18 cellular contexts compared by ENCODE assay signal in genomic region chr1:66365628-66366027, GRCh38.
DNase-seq lines count a peak whose midpoint lies in the region; ATAC-seq and TF ChIP-seq lines count a peak whose summit lies in the region.
"Had no signal": no experiment of that assay in that cellular context is flagged by ENCODE, and none has a peak within 500 bp of the region (broad histone marks: within the 10 kb centered on the region; RNA-seq: fewer than 3 reads in every experiment).

No MANE protein-coding gene starts in this region.

- no peaks in the 10 kb centered on the region for H3K27me3 Mint-ChIP-seq in activated T-cell treated with anti-CD3 and anti-CD28 coated beads, Interleukin-2, amount 50 U/mL, for 24 hours
- H3K27me3 Mint-ChIP-seq in activated T-helper 1 cell treated with anti-CD3 and anti-CD28 coated beads, Interleukin-12 subunit alpha, Interleukin-12 subunit beta, Interleukin-2, Interleukin-4 antibody, amounts not matched to agents 30 ng/mL and 10 ng/mL and 1 ng/mL, durations not matched to agents 14 hours and 24 hours and 36 hours (ENCODE audit: insufficient read depth): no peaks in the 10 kb centered on the region
- H3K27me3 Mint-ChIP-seq in stimulated activated naive B cell treated with anti-CD40 and anti-IgM and Interleukin-4, amounts not matched to agents 10 μg/mL and 1 μg/mL and 100 μg/mL, for 72 hours: no peaks in the 10 kb centered on the region
- no peaks in the 10 kb centered on the region for H3K27me3 Mint-ChIP-seq in activated naive CD4-positive, alpha-beta T cell treated with anti-CD3 and anti-CD28 coated beads, Interleukin-2, amount 10 ng/mL, durations not matched to agents 7 days and 5 days

- H3K4me1 Mint-ChIP-seq in activated T-cell treated with anti-CD3 and anti-CD28 coated beads, Interleukin-2, amount 50 U/mL, for 24 hours (ENCODE audit: low read depth): peaks cover 80% of the 10 kb centered on the region
- peaks cover 83% of the 10 kb centered on the region for H3K4me1 Mint-ChIP-seq in activated T-helper 1 cell treated with anti-CD3 and anti-CD28 coated beads, Interleukin-12 subunit alpha, Interleukin-12 subunit beta, Interleukin-2, Interleukin-4 antibody, amounts not matched to agents 30 ng/mL and 10 ng/mL and 1 ng/mL, durations not matched to agents 14 hours and 24 hours and 36 hours (ENCODE audit: low read depth)
- peaks cover 50 to 86% of the 10 kb centered on the region in 2 donors for H3K4me1 Mint-ChIP-seq in stimulated activated naive B cell treated with anti-CD40 and anti-IgM and Interleukin-4, amounts not matched to agents 10 μg/mL and 1 μg/mL and 100 μg/mL, for 72 hours
- peaks cover 68% of the 10 kb centered on the region for H3K4me1 Mint-ChIP-seq in activated naive CD4-positive, alpha-beta T cell treated with anti-CD3 and anti-CD28 coated beads, Interleukin-2, amount 10 ng/mL, durations not matched to agents 7 days and 5 days
- H3K4me1 Mint-ChIP-seq: endodermal cell had no signal

- H3K4me3 Mint-ChIP-seq in activated T-cell treated with anti-CD3 and anti-CD28 coated beads, Interleukin-2, amount 50 U/mL, for 24 hours: no peak overlapping the region
- H3K4me3 Mint-ChIP-seq in activated T-helper 1 cell treated with anti-CD3 and anti-CD28 coated beads, Interleukin-12 subunit alpha, Interleukin-12 subunit beta, Interleukin-2, Interleukin-4 antibody, amounts not matched to agents 30 ng/mL and 10 ng/mL and 1 ng/mL, durations not matched to agents 14 hours and 24 hours and 36 hours: no peak overlapping the region
- H3K4me3 Mint-ChIP-seq in stimulated activated naive B cell treated with anti-CD40 and anti-IgM and Interleukin-4, amounts not matched to agents 10 μg/mL and 1 μg/mL and 100 μg/mL, for 72 hours: no peak overlapping the region
- H3K4me3 Mint-ChIP-seq in activated naive CD4-positive, alpha-beta T cell treated with anti-CD3 and anti-CD28 coated beads, Interleukin-2, amount 10 ng/mL, durations not matched to agents 7 days and 5 days: no peak overlapping the region
- H3K4me3 Mint-ChIP-seq: endodermal cell had no signal

- H3K36me3 Mint-ChIP-seq in activated T-cell treated with anti-CD3 and anti-CD28 coated beads, Interleukin-2, amount 50 U/mL, for 24 hours (ENCODE audit: low read depth): peaks cover 96% of the 10 kb centered on the region
- peaks cover 78% of the 10 kb centered on the region for H3K36me3 Mint-ChIP-seq in activated T-helper 1 cell treated with anti-CD3 and anti-CD28 coated beads, Interleukin-12 subunit alpha, Interleukin-12 subunit beta, Interleukin-2, Interleukin-4 antibody, amounts not matched to agents 30 ng/mL and 10 ng/mL and 1 ng/mL, durations not matched to agents 14 hours and 24 hours and 36 hours (ENCODE audit: low read depth)
- H3K36me3 Mint-ChIP-seq in stimulated activated naive B cell treated with anti-CD40 and anti-IgM and Interleukin-4, amounts not matched to agents 10 μg/mL and 1 μg/mL and 100 μg/mL, for 72 hours: peaks cover 34 to 69% of the 10 kb centered on the region in 2 donors
- H3K36me3 Mint-ChIP-seq in activated naive CD4-positive, alpha-beta T cell treated with anti-CD3 and anti-CD28 coated beads, Interleukin-2, amount 10 ng/mL, durations not matched to agents 7 days and 5 days: peaks cover 85% of the 10 kb centered on the region

- peak overlapping the region; percentile 53 for H3K27ac Mint-ChIP-seq in activated T-cell treated with anti-CD3 and anti-CD28 coated beads, Interleukin-2, amount 50 U/mL, for 24 hours
- H3K27ac Mint-ChIP-seq in activated T-helper 1 cell treated with anti-CD3 and anti-CD28 coated beads, Interleukin-12 subunit alpha, Interleukin-12 subunit beta, Interleukin-2, Interleukin-4 antibody, amounts not matched to agents 30 ng/mL and 10 ng/mL and 1 ng/mL, durations not matched to agents 14 hours and 24 hours and 36 hours: peak overlapping the region; percentile 61
- peak overlapping the region; percentile 31 for H3K27ac Mint-ChIP-seq in stimulated activated naive B cell treated with anti-CD40 and anti-IgM and Interleukin-4, amounts not matched to agents 10 μg/mL and 1 μg/mL and 100 μg/mL, for 72 hours
- no peak overlapping the region for H3K27ac Mint-ChIP-seq in activated naive CD4-positive, alpha-beta T cell treated with anti-CD3 and anti-CD28 coated beads, Interleukin-2, amount 10 ng/mL, durations not matched to agents 7 days and 5 days
- H3K27ac Mint-ChIP-seq: endodermal cell had no signal

- CTCF ChIA-PET in activated naive CD4-positive, alpha-beta T cell treated with anti-CD3 and anti-CD28 coated beads, Interleukin-2, amount 10 ng/mL, durations not matched to agents 7 days and 5 days (lab: Charles Lee): interaction anchor here (1.6 to 7.3 kb wide), 3 partner anchors 9 to 79 kb away, joined by 3 to 35 read pairs (median 4); no protein-coding TSS in a partner anchor

- no peak overlapping the region for H3K4me3 ChIP-seq in fibroblast of mammary gland (ENCODE audit: control insufficient read depth, low read depth, low read length)
- H3K4me3 ChIP-seq: HAP-1 had no signal

- no peak for DNase-seq in activated T-cell treated with anti-CD3 and anti-CD28 coated beads, Interleukin-2, amount 50 U/mL, for 24 hours
- no peak for DNase-seq in activated T-cell treated with anti-CD3 and anti-CD28 coated beads, Interleukin-2, amount 50 U/mL, for 1 hour
- DNase-seq in activated T-helper 1 cell treated with anti-CD3 and anti-CD28 coated beads, Interleukin-12 subunit alpha, Interleukin-12 subunit beta, Interleukin-2, Interleukin-4 antibody, amounts not matched to agents 30 ng/mL and 10 ng/mL and 1 ng/mL, durations not matched to agents 14 hours and 24 hours and 36 hours (ENCODE audit: low spot score): no peak
- DNase-seq in fibroblast of mammary gland (ENCODE audit: low read depth): peak; percentile 72
- no peak for DNase-seq in stimulated activated naive B cell treated with anti-CD40 and anti-IgM and Interleukin-4, amounts not matched to agents 10 μg/mL and 1 μg/mL and 100 μg/mL, for 72 hours
- DNase-seq in GM10266 (ENCODE audit: extremely low spot score): no peak
- DNase-seq in activated naive CD4-positive, alpha-beta T cell treated with anti-CD3 and anti-CD28 coated beads, Interleukin-2, amount 10 ng/mL, durations not matched to agents 7 days and 5 days: no peak
- no peak for DNase-seq in NCI-H2081 treated with DMSO at 0.1 percent for 48 hours (lab: John Stamatoyannopoulos, UW)
- DNase-seq: activated CD4-positive, alpha-beta T cell treated with anti-CD3 and anti-CD28 coated beads, Interleukin-2, amount 50 U/mL, for 48 hours; anterior cingulate cortex; DND-41; endodermal cell; NCI-H2029 treated with DMSO at 0.1 percent for 48 hours; retina; stimulated activated CD4-positive, alpha-beta T cell treated with anti-CD3 and anti-CD28 coated beads, Interleukin-15, amount 100 ng/mL, for 24 hours; stimulated activated naive CD4-positive, alpha-beta T cell; trophoblast cell had no signal

- no peaks in the 10 kb centered on the region for H3K9me3 Mint-ChIP-seq in activated T-cell treated with anti-CD3 and anti-CD28 coated beads, Interleukin-2, amount 50 U/mL, for 24 hours
- no peaks in the 10 kb centered on the region for H3K9me3 Mint-ChIP-seq in activated T-helper 1 cell treated with anti-CD3 and anti-CD28 coated beads, Interleukin-12 subunit alpha, Interleukin-12 subunit beta, Interleukin-2, Interleukin-4 antibody, amounts not matched to agents 30 ng/mL and 10 ng/mL and 1 ng/mL, durations not matched to agents 14 hours and 24 hours and 36 hours
- H3K9me3 Mint-ChIP-seq in stimulated activated naive B cell treated with anti-CD40 and anti-IgM and Interleukin-4, amounts not matched to agents 10 μg/mL and 1 μg/mL and 100 μg/mL, for 72 hours: no peaks in the 10 kb centered on the region
- no peaks in the 10 kb centered on the region for H3K9me3 Mint-ChIP-seq in activated naive CD4-positive, alpha-beta T cell treated with anti-CD3 and anti-CD28 coated beads, Interleukin-2, amount 10 ng/mL, durations not matched to agents 7 days and 5 days
- H3K9me3 Mint-ChIP-seq: endodermal cell had no signal

- no peak for ATAC-seq in stimulated activated naive B cell treated with anti-CD40 and anti-IgM and Interleukin-4, amounts not matched to agents 10 μg/mL and 1 μg/mL and 100 μg/mL, for 72 hours (replicated peaks)

- TF ChIP-seq CTCF in fibroblast of mammary gland (conservative IDR thresholded peaks at IDR 0.05; ENCODE audit: control insufficient read depth, insufficient read depth, low read depth, low read length) (no peak), GM10266 (IDR thresholded peaks at IDR 0.05; ENCODE audit: control insufficient read depth, insufficient read depth, low read depth, missing control alignments) (no peak)

- intact Hi-C loops in activated T-helper 1 cell treated with anti-CD3 and anti-CD28 coated beads, Interleukin-12 subunit alpha, Interleukin-12 subunit beta, Interleukin-2, Interleukin-4 antibody, amounts not matched to agents 30 ng/mL and 10 ng/mL and 1 ng/mL, durations not matched to agents 14 hours and 24 hours and 36 hours (cut with micrococcal nuclease): no loop called here
